Comparison of ENCODE assay signal across 9 cellular contexts in the genomic region with DNA sequence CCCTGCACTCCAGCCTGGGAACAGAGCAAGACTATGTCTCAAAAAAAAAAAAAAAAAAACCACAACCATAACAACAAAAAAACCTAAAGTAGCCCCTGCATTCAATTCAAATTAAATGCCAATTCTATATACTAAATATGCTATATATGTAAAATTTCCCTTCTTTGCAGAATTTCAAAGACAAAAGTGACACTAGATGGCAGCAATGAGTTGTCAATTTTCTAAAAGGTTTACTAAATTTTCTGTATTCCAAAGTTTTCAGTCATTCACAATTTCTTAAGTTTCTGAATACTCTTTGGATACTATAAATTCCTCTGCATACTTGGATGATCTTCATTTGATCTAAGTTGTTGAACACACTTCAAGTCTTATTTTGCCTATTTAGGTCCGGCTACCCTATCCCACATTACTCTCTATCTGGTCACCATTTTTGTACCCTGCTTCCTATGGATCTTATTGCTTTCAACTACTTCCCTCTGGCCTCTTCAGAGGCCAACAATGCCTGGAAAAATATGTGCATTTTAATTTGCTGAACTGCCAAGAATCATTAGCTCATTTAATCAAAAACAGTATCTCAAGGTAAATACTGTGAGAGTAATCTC. TPM values are rescaled to one million over a fixed set of nuclear protein-coding genes. Genes with fewer than 3 reads are reported as not detected.
DNase-seq lines count a peak whose midpoint lies in the region; ATAC-seq and TF ChIP-seq lines count a peak whose summit lies in the region.
"Had no signal": no experiment of that assay in that cellular context is flagged by ENCODE, and none has a peak within 500 bp of the region (broad histone marks: within the 10 kb centered on the region; RNA-seq: fewer than 3 reads in every experiment).

No MANE protein-coding gene starts in this region.

- peaks cover 100% of the 10 kb centered on the region for H3K79me2 ChIP-seq in OCI-LY7 (ENCODE audit: insufficient read depth, low read depth, low read length)

- no peak for ATAC-seq in activated CD8-positive, alpha-beta T cell treated with anti-CD3 and anti-CD28 coated beads for 36 hours
- no peak for ATAC-seq in activated CD8-positive, alpha-beta T cell treated with anti-CD3 and anti-CD28 coated beads, Interleukin-2, amount 10 ng/mL, durations not matched to agents 7 days and 5 days
- no peak for ATAC-seq in stimulated activated effector memory CD8-positive, alpha-beta T cell treated with anti-CD3 and anti-CD28 coated beads, Interleukin-12 subunit alpha, Interleukin-12 subunit beta, amount 100 ng/mL, for 72 hours
- ATAC-seq: activated naive CD4-positive, alpha-beta T cell treated with anti-CD3 and anti-CD28 coated beads, Interleukin-2, amount 50 U/mL, for 72 hours had no signal

- no peaks in the 10 kb centered on the region for H3K9me3 ChIP-seq in OCI-LY7 (ENCODE audit: low read length)

- H3K4me3 ChIP-seq in OCI-LY7 (ENCODE audit: low read depth, low read length, poor library complexity, severe bottlenecking) (no peak overlapping the region), epithelial cell of esophagus (ENCODE audit: low read length) (no peak overlapping the region)

- no peak overlapping the region for H2AFZ ChIP-seq in OCI-LY7 (ENCODE audit: low read length)

- H3K9me3 Mint-ChIP-seq in activated CD8-positive, alpha-beta T cell treated with anti-CD3 and anti-CD28 coated beads for 36 hours, result no peaks in the 10 kb centered on the region
- H3K9me3 Mint-ChIP-seq in activated CD8-positive, alpha-beta T cell treated with anti-CD3 and anti-CD28 coated beads, Interleukin-2, amount 10 ng/mL, durations not matched to agents 7 days and 5 days (ENCODE audit: insufficient read depth), result no peaks in the 10 kb centered on the region
- no peaks in the 10 kb centered on the region for H3K9me3 Mint-ChIP-seq in stimulated activated effector memory CD8-positive, alpha-beta T cell treated with anti-CD3 and anti-CD28 coated beads, Interleukin-12 subunit alpha, Interleukin-12 subunit beta, amount 100 ng/mL, for 72 hours
- H3K9me3 Mint-ChIP-seq: activated naive CD4-positive, alpha-beta T cell treated with anti-CD3 and anti-CD28 coated beads, Interleukin-2, amount 50 U/mL, for 72 hours had no signal

- H3K36me3 Mint-ChIP-seq in activated CD8-positive, alpha-beta T cell treated with anti-CD3 and anti-CD28 coated beads for 36 hours (ENCODE audit: low read depth), result peaks cover 63% of the 10 kb centered on the region
- peaks cover 67% of the 10 kb centered on the region for H3K36me3 Mint-ChIP-seq in activated CD8-positive, alpha-beta T cell treated with anti-CD3 and anti-CD28 coated beads, Interleukin-2, amount 10 ng/mL, durations not matched to agents 7 days and 5 days (ENCODE audit: low read depth)
- H3K36me3 Mint-ChIP-seq in stimulated activated effector memory CD8-positive, alpha-beta T cell treated with anti-CD3 and anti-CD28 coated beads, Interleukin-12 subunit alpha, Interleukin-12 subunit beta, amount 100 ng/mL, for 72 hours, result peaks cover 100% of the 10 kb centered on the region

- POLR2A ChIA-PET in activated CD8-positive, alpha-beta T cell treated with anti-CD3 and anti-CD28 coated beads for 36 hours (lab: Charles Lee), result interaction anchor here (0.6 to 12.7 kb wide), 5 partner anchors 9 to 157 kb away, joined by 3 to 146 read pairs (median 4); no protein-coding TSS in a partner anchor
- POLR2A ChIA-PET in activated CD8-positive, alpha-beta T cell treated with anti-CD3 and anti-CD28 coated beads, Interleukin-2, amount 10 ng/mL, durations not matched to agents 7 days and 5 days (lab: Charles Lee), result no interaction called here
- POLR2A ChIA-PET in OCI-LY7 (lab: Charles Lee), result interaction anchor here (0.7 kb wide), 1 partner anchor 263 kb away, joined by 3 read pairs; no protein-coding TSS in a partner anchor

- H3K27ac Mint-ChIP-seq in activated CD8-positive, alpha-beta T cell treated with anti-CD3 and anti-CD28 coated beads for 36 hours, result peak overlapping the region; percentile 79
- H3K27ac Mint-ChIP-seq in activated CD8-positive, alpha-beta T cell treated with anti-CD3 and anti-CD28 coated beads, Interleukin-2, amount 10 ng/mL, durations not matched to agents 7 days and 5 days, result no peak overlapping the region
- H3K27ac Mint-ChIP-seq in stimulated activated effector memory CD8-positive, alpha-beta T cell treated with anti-CD3 and anti-CD28 coated beads, Interleukin-12 subunit alpha, Interleukin-12 subunit beta, amount 100 ng/mL, for 72 hours, result peak overlapping the region; percentile 4

- no TSS peak for BruUV-seq in OCI-LY7 (replicated peaks; lab: Mats Ljungman, UMichigan)

- TF ChIP-seq CTCF in activated CD8-positive, alpha-beta T cell treated with anti-CD3 and anti-CD28 coated beads for 36 hours (IDR thresholded peaks at IDR 0.05), result peak; percentile 62
- TF ChIP-seq CTCF in OCI-LY7 (conservative IDR thresholded peaks at IDR 0.05; ENCODE audit: low read length), result peak; percentile 80
- peak; percentile 20 for TF ChIP-seq CTCF in epithelial cell of esophagus (IDR thresholded peaks at IDR 0.05; ENCODE audit: insufficient read depth, low read depth, low read length, missing control alignments)

- H3K27ac ChIP-seq in OCI-LY7 (ENCODE audit: low read depth, low read length, poor library complexity, severe bottlenecking), result no peak overlapping the region

- H3K27me3 Mint-ChIP-seq in activated CD8-positive, alpha-beta T cell treated with anti-CD3 and anti-CD28 coated beads for 36 hours, result no peaks in the 10 kb centered on the region
- H3K27me3 Mint-ChIP-seq in activated CD8-positive, alpha-beta T cell treated with anti-CD3 and anti-CD28 coated beads, Interleukin-2, amount 10 ng/mL, durations not matched to agents 7 days and 5 days (ENCODE audit: low read depth), result no peaks in the 10 kb centered on the region

- no peak overlapping the region for H3K4me3 Mint-ChIP-seq in activated CD8-positive, alpha-beta T cell treated with anti-CD3 and anti-CD28 coated beads for 36 hours
- H3K4me3 Mint-ChIP-seq in activated CD8-positive, alpha-beta T cell treated with anti-CD3 and anti-CD28 coated beads, Interleukin-2, amount 10 ng/mL, durations not matched to agents 7 days and 5 days, result no peak overlapping the region
- H3K4me3 Mint-ChIP-seq in stimulated activated effector memory CD8-positive, alpha-beta T cell treated with anti-CD3 and anti-CD28 coated beads, Interleukin-12 subunit alpha, Interleukin-12 subunit beta, amount 100 ng/mL, for 72 hours, result no peak overlapping the region

- no peak overlapping the region for H3K4me2 ChIP-seq in OCI-LY7 (ENCODE audit: low read length)

- peaks cover 78% of the 10 kb centered on the region for H4K20me1 ChIP-seq in OCI-LY7 (ENCODE audit: insufficient read depth, low read length)

- H3K4me1 Mint-ChIP-seq in activated CD8-positive, alpha-beta T cell treated with anti-CD3 and anti-CD28 coated beads for 36 hours (ENCODE audit: low read depth), result peaks cover 76% of the 10 kb centered on the region
- H3K4me1 Mint-ChIP-seq in activated CD8-positive, alpha-beta T cell treated with anti-CD3 and anti-CD28 coated beads, Interleukin-2, amount 10 ng/mL, durations not matched to agents 7 days and 5 days (ENCODE audit: low read depth), result peaks cover 53% of the 10 kb centered on the region
- peaks cover 68% of the 10 kb centered on the region for H3K4me1 Mint-ChIP-seq in stimulated activated effector memory CD8-positive, alpha-beta T cell treated with anti-CD3 and anti-CD28 coated beads, Interleukin-12 subunit alpha, Interleukin-12 subunit beta, amount 100 ng/mL, for 72 hours

- no peak for DNase-seq in activated CD8-positive, alpha-beta T cell treated with anti-CD3 and anti-CD28 coated beads for 36 hours
- DNase-seq in activated CD8-positive, alpha-beta T cell treated with anti-CD3 and anti-CD28 coated beads, Interleukin-2, amount 10 ng/mL, durations not matched to agents 7 days and 5 days, result no peak
- DNase-seq in OCI-LY7 (ENCODE audit: low spot score) (peak; percentile 43), epithelial cell of esophagus (ENCODE audit: low read depth) (no peak), NCI-H345 treated with DMSO at 0.1 percent for 48 hours (lab: John Stamatoyannopoulos, UW; ENCODE audit: unreplicated experiment) (no peak), NCI-H187 (lab: John Stamatoyannopoulos, UW) (no peak)
- DNase-seq in stimulated activated effector memory CD8-positive, alpha-beta T cell treated with anti-CD3 and anti-CD28 coated beads, Interleukin-12 subunit alpha, Interleukin-12 subunit beta, amount 100 ng/mL, for 72 hours (ENCODE audit: low spot score in 2 of 2), result no peak
- no peak for DNase-seq in activated CD4-positive, CD25-positive, alpha-beta regulatory T cell (lab: John Stamatoyannopoulos, UW)

- peaks cover 100% of the 10 kb centered on the region for H3K36me3 ChIP-seq in OCI-LY7 (ENCODE audit: insufficient read depth, low read length)

- no peaks in the 10 kb centered on the region for H3K9me2 ChIP-seq in OCI-LY7 (ENCODE audit: insufficient read depth, low read length)

- intact Hi-C loops in activated CD8-positive, alpha-beta T cell treated with anti-CD3 and anti-CD28 coated beads for 36 hours (cut with micrococcal nuclease), result no loop called here
- intact Hi-C loops in OCI-LY7 (cut with micrococcal nuclease; ENCODE audit: unreplicated experiment), result no loop called here

- CTCF ChIA-PET in activated CD8-positive, alpha-beta T cell treated with anti-CD3 and anti-CD28 coated beads for 36 hours (lab: Charles Lee), result interaction anchor here (0.9 to 7.8 kb wide), 7 partner anchors 9 to 139 kb away, joined by 3 to 56 read pairs (median 7); no protein-coding TSS in a partner anchor
- CTCF ChIA-PET in activated CD8-positive, alpha-beta T cell treated with anti-CD3 and anti-CD28 coated beads, Interleukin-2, amount 10 ng/mL, durations not matched to agents 7 days and 5 days (lab: Charles Lee), result interaction anchor here (1.0 to 5.3 kb wide), 4 partner anchors 10 to 66 kb away, joined by 3 to 37 read pairs (median 13); no protein-coding TSS in a partner anchor
- CTCF ChIA-PET in OCI-LY7 (lab: Charles Lee; ENCODE audit: unreplicated experiment), result no interaction called here

- peaks cover 16% of the 10 kb centered on the region for H3K4me1 ChIP-seq in OCI-LY7 (ENCODE audit: insufficient read depth, low read length, poor library complexity, severe bottlenecking)

RNA-seq across cellular contexts. Expression of gene HNRNPC, which starts 27.9 kb away (rescaled TPM):
- 1,000 to 10,000 TPM; 1,078 to 1,115 TPM for total RNA-seq in activated CD8-positive, alpha-beta T cell treated with anti-CD3 and anti-CD28 coated beads for 36 hours
- total RNA-seq in activated CD8-positive, alpha-beta T cell treated with anti-CD3 and anti-CD28 coated beads, Interleukin-2, amount 10 ng/mL, durations not matched to agents 7 days and 5 days, result 100 to 1,000 TPM; 768 to 782 TPM
- total RNA-seq in OCI-LY7 (2014; rRNA removed; shearing (Covaris generic)), result 887 and 1,000 TPM in 2 replicates
- 897 and 969 TPM in 2 replicates for total RNA-seq in OCI-LY7 (2022)

RNA-seq across cellular contexts. Expression of gene RPGRIP1, which starts 38.6 kb away (rescaled TPM):
- total RNA-seq in activated CD8-positive, alpha-beta T cell treated with anti-CD3 and anti-CD28 coated beads for 36 hours, result not detected
- total RNA-seq in activated CD8-positive, alpha-beta T cell treated with anti-CD3 and anti-CD28 coated beads, Interleukin-2, amount 10 ng/mL, durations not matched to agents 7 days and 5 days, result not detected
- total RNA-seq in OCI-LY7 (2014; rRNA removed; shearing (Covaris generic)), result 0.13 TPM in 1 of 2 replicates, not detected in the other
- 0.39 and 0.51 TPM in 2 replicates for total RNA-seq in OCI-LY7 (2022)
- total RNA-seq: activated naive CD4-positive, alpha-beta T cell treated with anti-CD3 and anti-CD28 coated beads, Interleukin-2, amount 50 U/mL, for 72 hours had no signal

Comparison
In these comparisons a context has a peak if more than half of its experiments do, and no peak if none do; other contexts are left out.
1. CTCF ChIP-seq: peak in every context shown above with its lines; median percentile 80 in OCI-LY7; 62 in activated CD8-positive, alpha-beta T cell treated with anti-CD3 and anti-CD28 coated beads for 36 hours; 20 in epithelial cell of esophagus.